8 cellular contexts compared by ENCODE assay signal in genomic region chr12:10140001-10140400, GRCh38. TPM values are rescaled to one million over a fixed set of nuclear protein-coding genes. Genes with fewer than 3 reads are reported as not detected.
DNase-seq lines count a peak whose midpoint lies in the region; ATAC-seq and TF ChIP-seq lines count a peak whose summit lies in the region.

No MANE protein-coding gene starts in this region.

- H3K4me1 ChIP-seq in BE2C = no peaks in the 10 kb centered on the region
- H3K4me1 ChIP-seq in OCI-LY7 (ENCODE audit: insufficient read depth, low read length, poor library complexity, severe bottlenecking) = no peaks in the 10 kb centered on the region
- H3K4me1 ChIP-seq in cardiac muscle cell (ENCODE audit: low read depth) = peaks cover 14% of the 10 kb centered on the region

- H3K27ac ChIP-seq in OCI-LY7 (ENCODE audit: low read depth, low read length, poor library complexity, severe bottlenecking) (no peak overlapping the region), cardiac muscle cell (no peak overlapping the region)

- no peaks in the 10 kb centered on the region for H3K9me3 ChIP-seq in BE2C
- H3K9me3 ChIP-seq in OCI-LY7 (ENCODE audit: low read length) = no peaks in the 10 kb centered on the region
- H3K9me3 ChIP-seq in cardiac muscle cell (ENCODE audit: low read depth) = no peaks in the 10 kb centered on the region

- DNase-seq in BE2C = no peak
- DNase-seq in H4 (ENCODE audit: low spot score) = peak; percentile 83
- DNase-seq in OCI-LY7 (ENCODE audit: low spot score) = peak; percentile 67
- peak; percentile 40 for DNase-seq in activated naive CD4-positive, alpha-beta T cell treated with Interleukin-2 at 50 U/mL for 16 hours
- DNase-seq in cardiac muscle cell (ENCODE audit: low read depth in 1 of 2, low spot score in 1 of 2) = peak; percentile 45 to 65
- DNase-seq in sciatic nerve (ENCODE audit: low spot score) = no peak

- H4K20me1 ChIP-seq in OCI-LY7 (ENCODE audit: insufficient read depth, low read length) = no peaks in the 10 kb centered on the region

- intact Hi-C loops in OCI-LY7 (cut with micrococcal nuclease; ENCODE audit: unreplicated experiment) (loop anchor here (1.0 to 10.0 kb wide), 7 partner anchors 106 to 388 kb away; no protein-coding TSS in a partner anchor), sciatic nerve (cut with DNase I) (no loop called here)

- POLR2A ChIA-PET in OCI-LY7 (lab: Charles Lee) = interaction anchor here (0.6 to 1.6 kb wide), 4 partner anchors 10 to 326 kb away, joined by 3 to 4 read pairs (median 4); partner anchors contain the start of gene CLEC7A

- H2AFZ ChIP-seq in OCI-LY7 (ENCODE audit: low read length) = no peak overlapping the region

- ATAC-seq in sciatic nerve (peak; percentile 80), GM18520 (IDR thresholded peaks at IDR 0.05; ENCODE audit: unreplicated experiment) (no peak), HG03025 (IDR thresholded peaks at IDR 0.05; ENCODE audit: low FRiP score, unreplicated experiment) (no peak)

- H3K79me2 ChIP-seq in OCI-LY7 (ENCODE audit: insufficient read depth, low read depth, low read length) = no peaks in the 10 kb centered on the region

- H3K4me3 ChIP-seq in BE2C (ENCODE audit: low read depth, low read length) (no peak overlapping the region), OCI-LY7 (ENCODE audit: low read depth, low read length, poor library complexity, severe bottlenecking) (no peak overlapping the region), cardiac muscle cell (no peak overlapping the region)

- peaks cover 3% of the 10 kb centered on the region; the same call in 1 of the 2 replicates for H3K27me3 ChIP-seq in BE2C
- peaks cover 22% of the 10 kb centered on the region for H3K27me3 ChIP-seq in cardiac muscle cell

- CTCF ChIA-PET in OCI-LY7 (lab: Charles Lee; ENCODE audit: unreplicated experiment) = interaction anchor here (1.2 kb wide), 1 partner anchor 130 kb away, joined by 3 read pairs; the partner anchor contains the start of gene CLEC12B

- TF ChIP-seq CTCF in BE2C (IDR thresholded peaks at IDR 0.05; ENCODE audit: low read depth, low read length) = peak; percentile 43
- TF ChIP-seq CTCF in OCI-LY7 (conservative IDR thresholded peaks at IDR 0.05; ENCODE audit: low read length) = peak; percentile 85
- peak; percentile 27 for TF ChIP-seq CTCF in cardiac muscle cell (IDR thresholded peaks at IDR 0.05; ENCODE audit: low read depth, low read length)

- H3K9me2 ChIP-seq in OCI-LY7 (ENCODE audit: insufficient read depth, low read length) = no peaks in the 10 kb centered on the region

- no peak overlapping the region for H3K4me2 ChIP-seq in OCI-LY7 (ENCODE audit: low read length)

- H3K36me3 ChIP-seq in BE2C (no peaks in the 10 kb centered on the region), OCI-LY7 (ENCODE audit: insufficient read depth, low read length) (no peaks in the 10 kb centered on the region), cardiac muscle cell (no peaks in the 10 kb centered on the region)

- no TSS peak for BruUV-seq in OCI-LY7 (replicated peaks; lab: Mats Ljungman, UMichigan)

RNA-seq across cellular contexts. Expression of gene CLEC7A, which starts 10.0 kb away (rescaled TPM):
- 0.23 TPM for polyA plus RNA-seq in BE2C (2012; ENCODE audit: insufficient read depth, insufficient read length, low read depth)
- 0.87 and 2.0 TPM in 2 replicates for total RNA-seq in H4 (2014; rRNA removed; shearing (Covaris generic))
- total RNA-seq in OCI-LY7 (2014; rRNA removed; shearing (Covaris generic)) = not detected in 2 replicates
- not detected in 2 replicates for total RNA-seq in OCI-LY7 (2022)
- not detected in 2 replicates for total RNA-seq in cardiac muscle cell
- not detected in 2 replicates for polyA plus RNA-seq in cardiac muscle cell
- 32.4 TPM for total RNA-seq in sciatic nerve

RNA-seq across cellular contexts. Expression of gene OLR1, which starts 31.9 kb away (rescaled TPM):
- polyA plus RNA-seq in BE2C (2012; ENCODE audit: insufficient read depth, insufficient read length, low read depth) = not detected
- 7.3 and 8.7 TPM in 2 replicates for total RNA-seq in H4 (2014; rRNA removed; shearing (Covaris generic))
- not detected in 2 replicates for total RNA-seq in OCI-LY7 (2014; rRNA removed; shearing (Covaris generic))
- total RNA-seq in OCI-LY7 (2022) = not detected in 2 replicates
- total RNA-seq in cardiac muscle cell = 0.11 TPM in 1 of 2 replicates, not detected in the other
- 0.28 TPM in 1 of 2 replicates, not detected in the other for polyA plus RNA-seq in cardiac muscle cell
- 33.1 TPM for total RNA-seq in sciatic nerve

RNA-seq across cellular contexts. Expression of gene TMEM52B, which starts 38.8 kb away (rescaled TPM):
- not detected for polyA plus RNA-seq in BE2C (2012; ENCODE audit: insufficient read depth, insufficient read length, low read depth)
- 0.10 and 1.5 TPM in 2 replicates for total RNA-seq in H4 (2014; rRNA removed; shearing (Covaris generic))
- total RNA-seq in OCI-LY7 (2014; rRNA removed; shearing (Covaris generic)) = not detected in 2 replicates
- total RNA-seq in OCI-LY7 (2022) (0.21 and 0.22 TPM in 2 replicates), cardiac muscle cell (not detected in 2 replicates), sciatic nerve (0.45 TPM)
- not detected in 2 replicates for polyA plus RNA-seq in cardiac muscle cell

RNA-seq across cellular contexts. Expression of gene CLEC1A, which starts 41.2 kb away (rescaled TPM):
- not detected for polyA plus RNA-seq in BE2C (2012; ENCODE audit: insufficient read depth, insufficient read length, low read depth)
- 0.50 and 1.4 TPM in 2 replicates for total RNA-seq in H4 (2014; rRNA removed; shearing (Covaris generic))
- total RNA-seq in OCI-LY7 (2014; rRNA removed; shearing (Covaris generic)) = not detected in 2 replicates
- total RNA-seq in OCI-LY7 (2022) (not detected in 2 replicates), cardiac muscle cell (not detected in 2 replicates), sciatic nerve (13.7 TPM)
- not detected in 2 replicates for polyA plus RNA-seq in cardiac muscle cell

Comparison
In these comparisons a context has a peak if more than half of its experiments do, and no peak if none do; other contexts are left out.
1. DNase-seq: peak in H4 (single experiment), OCI-LY7 (single experiment), activated naive CD4-positive, alpha-beta T cell treated with Interleukin-2 at 50 U/mL for 16 hours (single experiment) and cardiac muscle cell (2 of 2); none in BE2C (single experiment) and sciatic nerve (single experiment).
2. CTCF ChIP-seq: peak in every context shown above with its lines; median percentile 85 in OCI-LY7; 43 in BE2C; 27 in cardiac muscle cell.
3. RNA of gene CLEC7A, which starts 10.0 kb away (total RNA-seq): 32.4 TPM in sciatic nerve (single experiment); 0.87 to 2.0 TPM in H4, not detected in OCI-LY7 and not detected in cardiac muscle cell; every median in the first group is over 10 times any median in the second.